ENCODE assay signal across 22 cellular contexts in genomic region chr22:40889116-40889515, GRCh38. TPM values are rescaled to one million over a fixed set of nuclear protein-coding genes. Genes with fewer than 3 reads are reported as not detected.
DNase-seq lines count a peak whose midpoint lies in the region; ATAC-seq, FAIRE-seq and TF ChIP-seq lines count a peak whose summit lies in the region.
"Had no signal": no experiment of that assay in that cellular context is flagged by ENCODE, and none has a peak within 500 bp of the region (broad histone marks: within the 10 kb centered on the region; RNA-seq: fewer than 3 reads in every experiment).

No MANE protein-coding gene starts in this region.

- TF ChIP-seq CTCF in bronchial epithelial cell (IDR thresholded peaks at IDR 0.05; ENCODE audit: insufficient read depth, low read length, severe bottlenecking), result no peak

- H3K27me3 Mint-ChIP-seq in activated CD4-positive, alpha-beta T cell treated with anti-CD3 and anti-CD28 coated beads, Interleukin-2, amount 10 ng/mL, durations not matched to agents 7 days and 5 days, result no peaks in the 10 kb centered on the region
- no peaks in the 10 kb centered on the region for H3K27me3 Mint-ChIP-seq in activated naive CD8-positive, alpha-beta T cell treated with anti-CD3 and anti-CD28 coated beads for 36 hours
- H3K27me3 Mint-ChIP-seq in activated naive CD8-positive, alpha-beta T cell treated with anti-CD3 and anti-CD28 coated beads, Interleukin-2, amount 50 U/mL, for 24 hours, result no peaks in the 10 kb centered on the region
- H3K27me3 Mint-ChIP-seq: B cell had no signal

- no peaks in the 10 kb centered on the region for H3K27me3 ChIP-seq in bronchial epithelial cell (ENCODE audit: control insufficient read depth, insufficient read depth, low read length)

- CTCF ChIA-PET in activated CD4-positive, alpha-beta T cell treated with anti-CD3 and anti-CD28 coated beads, Interleukin-2, amount 10 ng/mL, durations not matched to agents 7 days and 5 days (lab: Charles Lee), result interaction anchor here (1.0 to 1.8 kb wide), 4 partner anchors 10 to 464 kb away, joined by 3 to 10 read pairs (median 4); partner anchors contain the start of genes ST13 and XPNPEP3

- no peak overlapping the region for H3K4me3 Mint-ChIP-seq in activated CD4-positive, alpha-beta T cell treated with anti-CD3 and anti-CD28 coated beads, Interleukin-2, amount 10 ng/mL, durations not matched to agents 7 days and 5 days
- H3K4me3 Mint-ChIP-seq in activated naive CD8-positive, alpha-beta T cell treated with anti-CD3 and anti-CD28 coated beads for 36 hours, result no peak overlapping the region
- no peak overlapping the region for H3K4me3 Mint-ChIP-seq in activated naive CD8-positive, alpha-beta T cell treated with anti-CD3 and anti-CD28 coated beads, Interleukin-2, amount 50 U/mL, for 24 hours
- no peak overlapping the region for H3K4me3 Mint-ChIP-seq in stimulated activated effector memory CD8-positive, alpha-beta T cell treated with anti-CD3 and anti-CD28 coated beads, Interleukin-12 subunit alpha, Interleukin-12 subunit beta, amount 100 ng/mL, for 72 hours
- H3K4me3 Mint-ChIP-seq: B cell had no signal

- no peak for DNase-seq in activated CD4-positive, alpha-beta T cell treated with anti-CD3 and anti-CD28 coated beads, Interleukin-2, amount 10 ng/mL, durations not matched to agents 7 days and 5 days
- no peak for DNase-seq in activated CD4-positive, alpha-beta T cell treated with anti-CD3 and anti-CD28 coated beads, Interleukin-2, amount 50 U/mL, for 1 hour
- no peak for DNase-seq in activated naive CD8-positive, alpha-beta T cell treated with anti-CD3 and anti-CD28 coated beads for 36 hours
- no peak for DNase-seq in activated naive CD8-positive, alpha-beta T cell treated with anti-CD3 and anti-CD28 coated beads, Interleukin-2, amount 50 U/mL, for 24 hours
- DNase-seq in bronchial epithelial cell (ENCODE audit: low read depth) (peak; percentile 60), NCI-H1417 treated with DMSO at 0.1 percent for 48 hours (lab: John Stamatoyannopoulos, UW) (no peak)
- DNase-seq in stimulated activated effector memory CD8-positive, alpha-beta T cell treated with anti-CD3 and anti-CD28 coated beads, Interleukin-12 subunit alpha, Interleukin-12 subunit beta, amount 100 ng/mL, for 72 hours (ENCODE audit: low spot score in 2 of 2), result no peak
- no peak for DNase-seq in stimulated activated CD4-positive, alpha-beta T cell treated with anti-CD3 and anti-CD28 coated beads, Interleukin-15, amount 100 ng/mL, for 24 hours
- DNase-seq: COR-L47, DMS 273 treated with DMSO at 0.1 percent for 48 hours, DND-41, H7, IMR-90, NCI-H1092, NCI-H2081 treated with DMSO at 0.1 percent for 48 hours, Right ventricle myocardium superior had no signal

- no peak overlapping the region for H3K4me3 ChIP-seq in bronchial epithelial cell (ENCODE audit: low read depth, low read length)

- no peak for ATAC-seq in activated naive CD8-positive, alpha-beta T cell treated with anti-CD3 and anti-CD28 coated beads, Interleukin-2, amount 50 U/mL, for 24 hours
- ATAC-seq in stimulated activated effector memory CD8-positive, alpha-beta T cell treated with anti-CD3 and anti-CD28 coated beads, Interleukin-12 subunit alpha, Interleukin-12 subunit beta, amount 100 ng/mL, for 72 hours, result no peak

- H3K36me3 ChIP-seq in bronchial epithelial cell (ENCODE audit: control insufficient read depth, insufficient read depth, low read length), result no peaks in the 10 kb centered on the region

- H3K9me3 Mint-ChIP-seq in activated CD4-positive, alpha-beta T cell treated with anti-CD3 and anti-CD28 coated beads, Interleukin-2, amount 10 ng/mL, durations not matched to agents 7 days and 5 days, result no peaks in the 10 kb centered on the region
- H3K9me3 Mint-ChIP-seq in activated naive CD8-positive, alpha-beta T cell treated with anti-CD3 and anti-CD28 coated beads for 36 hours, result no peaks in the 10 kb centered on the region
- H3K9me3 Mint-ChIP-seq in activated naive CD8-positive, alpha-beta T cell treated with anti-CD3 and anti-CD28 coated beads, Interleukin-2, amount 50 U/mL, for 24 hours, result no peaks in the 10 kb centered on the region
- no peaks in the 10 kb centered on the region for H3K9me3 Mint-ChIP-seq in stimulated activated effector memory CD8-positive, alpha-beta T cell treated with anti-CD3 and anti-CD28 coated beads, Interleukin-12 subunit alpha, Interleukin-12 subunit beta, amount 100 ng/mL, for 72 hours

- peak overlapping the region; percentile 65 for H3K27ac Mint-ChIP-seq in activated CD4-positive, alpha-beta T cell treated with anti-CD3 and anti-CD28 coated beads, Interleukin-2, amount 10 ng/mL, durations not matched to agents 7 days and 5 days
- peak overlapping the region; percentile 29 for H3K27ac Mint-ChIP-seq in activated naive CD8-positive, alpha-beta T cell treated with anti-CD3 and anti-CD28 coated beads for 36 hours
- H3K27ac Mint-ChIP-seq in activated naive CD8-positive, alpha-beta T cell treated with anti-CD3 and anti-CD28 coated beads, Interleukin-2, amount 50 U/mL, for 24 hours, result no peak overlapping the region
- peak overlapping the region; percentile 79 for H3K27ac Mint-ChIP-seq in stimulated activated effector memory CD8-positive, alpha-beta T cell treated with anti-CD3 and anti-CD28 coated beads, Interleukin-12 subunit alpha, Interleukin-12 subunit beta, amount 100 ng/mL, for 72 hours
- H3K27ac Mint-ChIP-seq: B cell had no signal

- no peak for FAIRE-seq in bronchial epithelial cell (lab: Jason Lieb, UNC)
- FAIRE-seq: HTR-8/SVneo, RCC 7860 had no signal

- peaks cover 6% of the 10 kb centered on the region for H3K4me1 Mint-ChIP-seq in activated CD4-positive, alpha-beta T cell treated with anti-CD3 and anti-CD28 coated beads, Interleukin-2, amount 10 ng/mL, durations not matched to agents 7 days and 5 days
- H3K4me1 Mint-ChIP-seq in activated naive CD8-positive, alpha-beta T cell treated with anti-CD3 and anti-CD28 coated beads for 36 hours, result no peaks in the 10 kb centered on the region
- H3K4me1 Mint-ChIP-seq in activated naive CD8-positive, alpha-beta T cell treated with anti-CD3 and anti-CD28 coated beads, Interleukin-2, amount 50 U/mL, for 24 hours, result no peaks in the 10 kb centered on the region
- H3K4me1 Mint-ChIP-seq in stimulated activated effector memory CD8-positive, alpha-beta T cell treated with anti-CD3 and anti-CD28 coated beads, Interleukin-12 subunit alpha, Interleukin-12 subunit beta, amount 100 ng/mL, for 72 hours, result no peaks in the 10 kb centered on the region
- H3K4me1 Mint-ChIP-seq: B cell had no signal

- POLR2A ChIA-PET in activated CD4-positive, alpha-beta T cell treated with anti-CD3 and anti-CD28 coated beads, Interleukin-2, amount 10 ng/mL, durations not matched to agents 7 days and 5 days (lab: Charles Lee), result no interaction called here

- H3K36me3 Mint-ChIP-seq in activated CD4-positive, alpha-beta T cell treated with anti-CD3 and anti-CD28 coated beads, Interleukin-2, amount 10 ng/mL, durations not matched to agents 7 days and 5 days (ENCODE audit: low read depth), result peaks cover 9% of the 10 kb centered on the region
- peaks cover 11% of the 10 kb centered on the region for H3K36me3 Mint-ChIP-seq in activated naive CD8-positive, alpha-beta T cell treated with anti-CD3 and anti-CD28 coated beads for 36 hours
- H3K36me3 Mint-ChIP-seq in activated naive CD8-positive, alpha-beta T cell treated with anti-CD3 and anti-CD28 coated beads, Interleukin-2, amount 50 U/mL, for 24 hours (ENCODE audit: low read depth), result peaks cover 19% of the 10 kb centered on the region
- peaks cover 61% of the 10 kb centered on the region for H3K36me3 Mint-ChIP-seq in stimulated activated effector memory CD8-positive, alpha-beta T cell treated with anti-CD3 and anti-CD28 coated beads, Interleukin-12 subunit alpha, Interleukin-12 subunit beta, amount 100 ng/mL, for 72 hours

RNA-seq across cellular contexts. Expression of gene DNAJB7, which starts 27.2 kb away (rescaled TPM):
- not detected for total RNA-seq in activated CD4-positive, alpha-beta T cell treated with anti-CD3 and anti-CD28 coated beads, Interleukin-2, amount 10 ng/mL, durations not matched to agents 7 days and 5 days
- total RNA-seq in activated naive CD8-positive, alpha-beta T cell treated with anti-CD3 and anti-CD28 coated beads for 36 hours, result not detected
- not detected in 2 replicates for total RNA-seq in bronchial epithelial cell
- total RNA-seq: B cell, G401, H7, IMR-90, M059J, NCI-H460, Right ventricle myocardium superior had no signal

RNA-seq across cellular contexts. Expression of gene XPNPEP3, which starts 32.2 kb away (rescaled TPM):
- 10 to 100 TPM; 11.9 to 17.8 TPM for total RNA-seq in activated CD4-positive, alpha-beta T cell treated with anti-CD3 and anti-CD28 coated beads, Interleukin-2, amount 10 ng/mL, durations not matched to agents 7 days and 5 days
- total RNA-seq in activated naive CD8-positive, alpha-beta T cell treated with anti-CD3 and anti-CD28 coated beads for 36 hours, result 10 to 100 TPM; 19.3 to 22.3 TPM
- total RNA-seq in bronchial epithelial cell, result 5.5 and 5.6 TPM in 2 replicates

RNA-seq across cellular contexts. Expression of gene ST13, which starts 32.7 kb away (rescaled TPM):
- total RNA-seq in activated CD4-positive, alpha-beta T cell treated with anti-CD3 and anti-CD28 coated beads, Interleukin-2, amount 10 ng/mL, durations not matched to agents 7 days and 5 days, result 100 to 1,000 TPM; 147 to 180 TPM
- 100 to 1,000 TPM; 231 to 250 TPM for total RNA-seq in activated naive CD8-positive, alpha-beta T cell treated with anti-CD3 and anti-CD28 coated beads for 36 hours
- total RNA-seq in bronchial epithelial cell, result 194 and 205 TPM in 2 replicates
